ENCODE assay signal across 12 cellular contexts in genomic region chr3:114974387-114974786, GRCh38.
DNase-seq lines count a peak whose midpoint lies in the region; ATAC-seq and TF ChIP-seq lines count a peak whose summit lies in the region.
"Had no signal": no experiment of that assay in that cellular context is flagged by ENCODE, and none has a peak within 500 bp of the region (broad histone marks: within the 10 kb centered on the region; RNA-seq: fewer than 3 reads in every experiment).

No MANE protein-coding gene starts in this region.

- no peak overlapping the region for H3K4me3 ChIP-seq in WERI-Rb-1 (ENCODE audit: low read depth, low read length)

- TF ChIP-seq CTCF in WERI-Rb-1 (IDR thresholded peaks at IDR 0.05; ENCODE audit: low read depth, low read length): no peak

- DNase-seq in dedifferentiated amniotic fluid mesenchymal stem cell (ENCODE audit: extremely low spot score): no peak
- no peak for DNase-seq in SKM-1 treated with dmso at 0.1 percent for 144 hours (lab: John Stamatoyannopoulos, UW; ENCODE audit: unreplicated experiment)
- DNase-seq in kidney glomerular epithelial cell (lab: John Stamatoyannopoulos, UW): no peak
- no peak for DNase-seq in WERI-Rb-1
- DNase-seq: activated CD8-positive, alpha-beta memory T cell treated with anti-CD3 and anti-CD28 coated beads for 24 hours; GDM1; NCI-H2081; T-cell had no signal

- no peak overlapping the region for H3K27ac ChIP-seq in WERI-Rb-1

- no peaks in the 10 kb centered on the region for H3K9me3 ChIP-seq in WERI-Rb-1 (ENCODE audit: severe bottlenecking)

- no peaks in the 10 kb centered on the region for H3K36me3 ChIP-seq in WERI-Rb-1

- peaks cover 2% of the 10 kb centered on the region for H3K27me3 ChIP-seq in WERI-Rb-1 (ENCODE audit: insufficient read depth, low read depth, severe bottlenecking)

- ATAC-seq in GM18867 (IDR thresholded peaks at IDR 0.05; ENCODE audit: unreplicated experiment) (peak; percentile 97), GM21367 (IDR thresholded peaks at IDR 0.05; ENCODE audit: unreplicated experiment) (peak; percentile 86), HG02885 (IDR thresholded peaks at IDR 0.05; ENCODE audit: poor library complexity, unreplicated experiment) (peak; percentile 96), HG03558 (IDR thresholded peaks at IDR 0.05; ENCODE audit: extremely low read depth, unreplicated experiment) (peak; percentile 93)
- ATAC-seq: T-cell had no signal
